Comparison of ENCODE assay signal across 8 cellular contexts in the genomic region with DNA sequence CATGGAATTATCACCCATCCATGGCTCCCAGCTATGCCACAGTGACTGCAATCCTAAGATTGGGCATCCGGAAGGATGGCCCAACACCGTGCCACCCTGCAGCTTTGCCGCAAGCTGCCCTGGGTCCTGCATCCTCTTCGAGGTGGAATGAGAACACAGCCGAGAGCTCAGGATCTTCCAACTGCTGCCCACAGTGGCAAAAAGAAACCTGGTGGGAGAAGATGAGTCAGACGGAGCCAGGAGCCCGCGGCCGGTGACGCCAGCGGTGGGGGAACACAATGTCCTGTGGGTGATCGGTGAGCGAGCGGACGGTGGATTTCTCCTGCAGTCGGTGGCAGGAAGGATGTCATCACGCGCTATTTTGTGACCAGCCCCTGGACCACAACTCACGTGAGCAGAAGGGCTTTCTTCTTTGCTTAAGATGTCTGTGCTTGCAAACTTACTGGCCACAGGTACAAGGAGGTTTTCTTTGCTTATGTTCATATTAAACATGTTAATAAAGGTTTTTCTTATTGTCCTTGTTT. TPM values are rescaled to one million over a fixed set of nuclear protein-coding genes. Genes with fewer than 3 reads are reported as not detected.
DNase-seq lines count a peak whose midpoint lies in the region; ATAC-seq and TF ChIP-seq lines count a peak whose summit lies in the region.

No MANE protein-coding gene starts in this region.

- H3K4me1 Mint-ChIP-seq in activated T-cell treated with anti-CD3 and anti-CD28 coated beads, Interleukin-2, amount 50 U/mL, for 72 hours (ENCODE audit: low read depth), result peaks cover 88% of the 10 kb centered on the region

- no peaks in the 10 kb centered on the region for H3K9me2 ChIP-seq in PC-3 (replicated peaks; ENCODE audit: low read length)

- H3K27me3 Mint-ChIP-seq in activated T-cell treated with anti-CD3 and anti-CD28 coated beads, Interleukin-2, amount 50 U/mL, for 72 hours (ENCODE audit: low read depth), result no peaks in the 10 kb centered on the region

- H3K4me1 ChIP-seq in PC-3 (ENCODE audit: insufficient read depth, low read length) (peaks cover 54% of the 10 kb centered on the region), rectal smooth muscle tissue (ENCODE audit: control insufficient read depth, insufficient read depth, low read length) (peaks cover 24% of the 10 kb centered on the region), urinary bladder (ENCODE audit: insufficient read depth) (no peaks in the 10 kb centered on the region)

- intact Hi-C loops in PC-3 (cut with micrococcal nuclease), result loop anchor here (2.0 to 5.0 kb wide), 2 partner anchors 35 to 51 kb away; partner anchors contain the start of gene SECTM1

- BruUV-seq in PC-3 (replicated peaks; lab: Mats Ljungman, UMichigan), result TSS peak; percentile 64

- H3K4me2 ChIP-seq in PC-3 (ENCODE audit: low read length), result peak overlapping the region; percentile 95

- DNase-seq in AG08395 (ENCODE audit: low spot score), result peak; percentile 42
- DNase-seq in GM20000 (ENCODE audit: low spot score), result peak; percentile 81
- peak; percentile 86 for DNase-seq in PC-3
- peak; percentile 94 to 96 for DNase-seq in activated T-cell treated with anti-CD3 and anti-CD28 coated beads, Interleukin-2, amount 50 U/mL, for 72 hours
- DNase-seq in fibroblast of pulmonary artery (ENCODE audit: low read depth), result peak; percentile 95
- DNase-seq in HEK293T (ENCODE audit: extremely low spot score), result no peak

- H3K27ac Mint-ChIP-seq in activated T-cell treated with anti-CD3 and anti-CD28 coated beads, Interleukin-2, amount 50 U/mL, for 72 hours, result peak overlapping the region; percentile 90

- H3K9me3 ChIP-seq in PC-3 (ENCODE audit: low read length), result no peaks in the 10 kb centered on the region

- 48% methylated on average over 19 of the region's 19 CpGs for WGBS in urinary bladder

- H3K9ac ChIP-seq in PC-3 (ENCODE audit: low read length), result peak overlapping the region; percentile 94
- peak overlapping the region; percentile 72 for H3K9ac ChIP-seq in rectal smooth muscle tissue (ENCODE audit: low read length)

- no peaks in the 10 kb centered on the region for H3K36me3 ChIP-seq in PC-3 (ENCODE audit: low read depth, low read length)
- H3K36me3 ChIP-seq in rectal smooth muscle tissue (ENCODE audit: control insufficient read depth, insufficient read depth, low read length), result no peaks in the 10 kb centered on the region
- H3K36me3 ChIP-seq in urinary bladder (ENCODE audit: insufficient read depth), result no peaks in the 10 kb centered on the region

- H4K20me1 ChIP-seq in PC-3 (ENCODE audit: low read length), result no peaks in the 10 kb centered on the region

- peak overlapping the region; percentile 98 to 99 for H3K4me3 Mint-ChIP-seq in activated T-cell treated with anti-CD3 and anti-CD28 coated beads, Interleukin-2, amount 50 U/mL, for 72 hours

- no peaks in the 10 kb centered on the region for H3K9me3 Mint-ChIP-seq in activated T-cell treated with anti-CD3 and anti-CD28 coated beads, Interleukin-2, amount 50 U/mL, for 72 hours

- CTCF ChIA-PET in PC-3 (lab: Charles Lee), result no interaction called here
- CTCF ChIA-PET in HEK293T (lab: Yijun Ruan, JAX), result interaction anchor here (0.5 kb wide), 1 partner anchor 236 kb away, joined by 3 read pairs; no protein-coding TSS in a partner anchor

- H3K79me2 ChIP-seq in PC-3 (ENCODE audit: low read length), result peaks cover 2% of the 10 kb centered on the region; the same call in 1 of the 2 replicates

- no peaks in the 10 kb centered on the region for H3K27me3 ChIP-seq in PC-3 (ENCODE audit: low read length)
- no peaks in the 10 kb centered on the region for H3K27me3 ChIP-seq in rectal smooth muscle tissue (ENCODE audit: control insufficient read depth, insufficient read depth, low read length)

- H3K4me3 ChIP-seq in PC-3 (ENCODE audit: low read length) (peak overlapping the region; percentile 69), fibroblast of pulmonary artery (replicated peaks; ENCODE audit: low read depth, low read length) (peak overlapping the region; percentile 53), rectal smooth muscle tissue (ENCODE audit: low read length) (peak overlapping the region; percentile 80), urinary bladder (ENCODE audit: low read depth, low read length) (peak overlapping the region; percentile 20)

- no peak overlapping the region for H2AFZ ChIP-seq in PC-3 (ENCODE audit: low read length)

- TF ChIP-seq CTCF in GM20000 (IDR thresholded peaks at IDR 0.05; ENCODE audit: extremely low read depth, missing control alignments) (no peak), PC-3 (conservative IDR thresholded peaks at IDR 0.05; ENCODE audit: low read depth, low read length) (no peak), fibroblast of pulmonary artery (IDR thresholded peaks at IDR 0.05; ENCODE audit: low read length, missing control alignments) (no peak)

- H3K36me3 Mint-ChIP-seq in activated T-cell treated with anti-CD3 and anti-CD28 coated beads, Interleukin-2, amount 50 U/mL, for 72 hours (ENCODE audit: insufficient read depth in 2 of 2), result peaks cover 6 to 8% of the 10 kb centered on the region in 2 donors

- peak; percentile 18 for ATAC-seq in PC-3
- ATAC-seq in activated T-cell treated with anti-CD3 and anti-CD28 coated beads, Interleukin-2, amount 50 U/mL, for 72 hours (replicated peaks in 1 of 2), result peak; percentile 41 to 45

- H3F3A ChIP-seq in PC-3 (ENCODE audit: low read length, unreplicated experiment), result peaks cover 5% of the 10 kb centered on the region

- H3K27ac ChIP-seq in PC-3 (ENCODE audit: low read length) (peak overlapping the region; percentile 99), rectal smooth muscle tissue (ENCODE audit: low read depth, low read length) (peak overlapping the region; percentile 87), urinary bladder (ENCODE audit: low read depth) (peak overlapping the region; percentile 51)

- POLR2A ChIA-PET in PC-3 (lab: Charles Lee; ENCODE audit: unreplicated experiment) (interaction anchor here (0.5 to 0.9 kb wide), 3 partner anchors 8 to 55 kb away, joined by 3 read pairs; no protein-coding TSS in a partner anchor), HEK293T (lab: Yijun Ruan, JAX) (interaction anchor here (1.0 to 1.5 kb wide), 3 partner anchors 12 to 24 kb away, joined by 3 to 4 read pairs (median 4); partner anchors contain the start of gene CSNK1D)

TF ChIP-seq in HEK293T, 16 proteins besides CTCF, POLR2A, EP300 and RAD21:
- TF ChIP-seq NFRKB (IDR thresholded peaks at IDR 0.05) (no peak), HDGF (IDR thresholded peaks at IDR 0.05; ENCODE audit: borderline replicate concordance) (no peak), TARDBP (IDR thresholded peaks at IDR 0.05) (no peak), FOXK2 (IDR thresholded peaks at IDR 0.05) (no peak), FOXM1 (IDR thresholded peaks at IDR 0.05; ENCODE audit: borderline replicate concordance) (no peak), BHLHE40 (IDR thresholded peaks at IDR 0.05; ENCODE audit: borderline replicate concordance) (no peak), FOXA1 (IDR thresholded peaks at IDR 0.05) (no peak), ELF4 (IDR thresholded peaks at IDR 0.05) (no peak), ARNT (IDR thresholded peaks at IDR 0.05) (no peak), LEF1 (IDR thresholded peaks at IDR 0.05; ENCODE audit: borderline replicate concordance) (no peak), SUZ12 (IDR thresholded peaks at IDR 0.05) (no peak), PKNOX1 (IDR thresholded peaks at IDR 0.05) (no peak), SP1 (IDR thresholded peaks at IDR 0.05) (no peak), CTBP1 (IDR thresholded peaks at IDR 0.05; ENCODE audit: borderline replicate concordance) (no peak), ZNF384 (IDR thresholded peaks at IDR 0.05) (no peak), L3MBTL2 (conservative IDR thresholded peaks at IDR 0.05) (no peak)

RNA-seq across cellular contexts. Expression of gene CD7, which starts 20.1 kb away (rescaled TPM):
- total RNA-seq in PC-3 (2014; rRNA removed), result 0.15 and 0.98 TPM in 2 replicates
- 1,000 to 10,000 TPM in 1 of 2 donors, 100 to 1,000 TPM in 1; 845 to 1,007 TPM for total RNA-seq in activated T-cell treated with anti-CD3 and anti-CD28 coated beads, Interleukin-2, amount 50 U/mL, for 72 hours
- total RNA-seq in urinary bladder, result 0.69 TPM
- 3.7 TPM for polyA plus RNA-seq in urinary bladder

RNA-seq across cellular contexts. Expression of gene CSNK1D, which starts 23.8 kb away (rescaled TPM):
- 58.6 and 73.5 TPM in 2 replicates for total RNA-seq in PC-3 (2014; rRNA removed)
- 100 to 1,000 TPM; 166 to 170 TPM for total RNA-seq in activated T-cell treated with anti-CD3 and anti-CD28 coated beads, Interleukin-2, amount 50 U/mL, for 72 hours
- total RNA-seq in urinary bladder, result 41.7 TPM
- polyA plus RNA-seq in urinary bladder, result 122 TPM

RNA-seq across cellular contexts. Expression of gene SECTM1, which starts 36.2 kb away (rescaled TPM):
- total RNA-seq in PC-3 (2014; rRNA removed), result 56.0 and 61.7 TPM in 2 replicates
- 10 to 100 TPM in 1 of 2 donors, 1 to 10 TPM in 1; 3.3 to 12.6 TPM for total RNA-seq in activated T-cell treated with anti-CD3 and anti-CD28 coated beads, Interleukin-2, amount 50 U/mL, for 72 hours
- total RNA-seq in urinary bladder, result 15.9 TPM
- polyA plus RNA-seq in urinary bladder, result 19.2 TPM

Comparison
In these comparisons a context has a peak if more than half of its experiments do, and no peak if none do; other contexts are left out.
1. H3K4me3 ChIP-seq: peak in every context shown above with its lines; median percentile 80 in rectal smooth muscle tissue; 69 in PC-3; 53 in fibroblast of pulmonary artery; 20 in urinary bladder.
2. RNA of gene CD7, which starts 20.1 kb away (total RNA-seq): 845 to 1,007 TPM in activated T-cell treated with anti-CD3 and anti-CD28 coated beads, Interleukin-2, amount 50 U/mL, for 72 hours; 0.69 TPM in urinary bladder (single experiment) and 0.15 to 0.98 TPM in PC-3; every median in the first group is over 100 times any median in the second.
3. Peak in every context shown above with its lines, with median percentiles within 50 percentile points of each other: H3K27ac ChIP-seq.